ENCODE assay signal across 18 cellular contexts in genomic region chr7:107931740-107932515, GRCh38. TPM values are rescaled to one million over a fixed set of nuclear protein-coding genes. Genes with fewer than 3 reads are reported as not detected.
DNase-seq lines count a peak whose midpoint lies in the region; ATAC-seq and TF ChIP-seq lines count a peak whose summit lies in the region.
"Had no signal": no experiment of that assay in that cellular context is flagged by ENCODE, and none has a peak within 500 bp of the region (broad histone marks: within the 10 kb centered on the region; RNA-seq: fewer than 3 reads in every experiment).

No MANE protein-coding gene starts in this region.

- peaks cover 16% of the 10 kb centered on the region for H3K4me1 Mint-ChIP-seq in Caco-2 (ENCODE audit: low read depth, unreplicated experiment)
- H3K4me1 Mint-ChIP-seq: activated CD4-positive, alpha-beta T cell treated with anti-CD3 and anti-CD28 coated beads, Interleukin-2, amount 10 ng/mL, durations not matched to agents 7 days and 5 days; central memory CD8-positive, alpha-beta T cell had no signal

- H3K27ac ChIP-seq in SJSA1 (peak overlapping the region; percentile 59), muscle layer of colon (ENCODE audit: low read depth, low read length) (peak overlapping the region; percentile 74)
- H3K27ac ChIP-seq: KMS-11 had no signal

- no peak overlapping the region for H3K4me3 Mint-ChIP-seq in Caco-2 (ENCODE audit: unreplicated experiment)
- H3K4me3 Mint-ChIP-seq: activated CD4-positive, alpha-beta T cell treated with anti-CD3 and anti-CD28 coated beads, Interleukin-2, amount 10 ng/mL, durations not matched to agents 7 days and 5 days; activated T-cell treated with anti-CD3 and anti-CD28 coated beads, Interleukin-2, amount 50 U/mL, for 24 hours; central memory CD8-positive, alpha-beta T cell; stimulated activated naive CD8-positive, alpha-beta T cell treated with anti-CD3 and anti-CD28 coated beads, Interleukin-15, Interleukin-2, amounts not matched to agents 100 ng/mL and 50 ng/mL, for 24 hours had no signal

- no peaks in the 10 kb centered on the region for H3K27me3 Mint-ChIP-seq in Caco-2 (ENCODE audit: insufficient read depth, unreplicated experiment)
- H3K27me3 Mint-ChIP-seq: activated CD4-positive, alpha-beta T cell treated with anti-CD3 and anti-CD28 coated beads, Interleukin-2, amount 10 ng/mL, durations not matched to agents 7 days and 5 days; activated T-cell treated with anti-CD3 and anti-CD28 coated beads, Interleukin-2, amount 50 U/mL, for 24 hours; central memory CD8-positive, alpha-beta T cell; stimulated activated naive CD8-positive, alpha-beta T cell treated with anti-CD3 and anti-CD28 coated beads, Interleukin-15, Interleukin-2, amounts not matched to agents 100 ng/mL and 50 ng/mL, for 24 hours had no signal

- H3K36me3 ChIP-seq in Caco-2 (ENCODE audit: control insufficient read depth, insufficient read depth, low read length), result peaks cover 2% of the 10 kb centered on the region; the same call in 1 of the 2 replicates
- peaks cover 89% of the 10 kb centered on the region for H3K36me3 ChIP-seq in SJSA1
- peaks cover 66% of the 10 kb centered on the region for H3K36me3 ChIP-seq in muscle layer of colon (ENCODE audit: insufficient read depth, low read length)

- ATAC-seq in HG03342 (IDR thresholded peaks at IDR 0.05; ENCODE audit: unreplicated experiment), result no peak
- no peak for ATAC-seq in HG02610 (IDR thresholded peaks at IDR 0.05; ENCODE audit: unreplicated experiment)

- H3K27me3 ChIP-seq in Caco-2 (replicated peaks; ENCODE audit: control insufficient read depth, insufficient read depth, low read length) (no peaks in the 10 kb centered on the region), SJSA1 (replicated peaks) (no peaks in the 10 kb centered on the region), muscle layer of colon (ENCODE audit: control insufficient read depth in 1 of 2, insufficient read depth in 2 of 2, low read length in 2 of 2) (no peaks in the 10 kb centered on the region)

- no peaks in the 10 kb centered on the region for H3K9me3 Mint-ChIP-seq in Caco-2 (ENCODE audit: unreplicated experiment)
- H3K9me3 Mint-ChIP-seq: activated CD4-positive, alpha-beta T cell treated with anti-CD3 and anti-CD28 coated beads, Interleukin-2, amount 10 ng/mL, durations not matched to agents 7 days and 5 days; activated T-cell treated with anti-CD3 and anti-CD28 coated beads, Interleukin-2, amount 50 U/mL, for 24 hours; central memory CD8-positive, alpha-beta T cell; stimulated activated naive CD8-positive, alpha-beta T cell treated with anti-CD3 and anti-CD28 coated beads, Interleukin-15, Interleukin-2, amounts not matched to agents 100 ng/mL and 50 ng/mL, for 24 hours had no signal

- intact Hi-C loops in Caco-2 (cut with micrococcal nuclease; ENCODE audit: unreplicated experiment), result no loop called here

- CTCF ChIA-PET in Caco-2 (lab: Charles Lee), result no interaction called here

- H3K9me3 ChIP-seq in Caco-2, result no peaks in the 10 kb centered on the region
- H3K9me3 ChIP-seq in SJSA1 (replicated peaks), result no peaks in the 10 kb centered on the region
- no peaks in the 10 kb centered on the region for H3K9me3 ChIP-seq in muscle layer of colon (ENCODE audit: low read length)

- H3K4me3 ChIP-seq in Caco-2 (ENCODE audit: low read depth, low read length) (no peak overlapping the region), SJSA1 (no peak overlapping the region), fibroblast of pulmonary artery (replicated peaks; ENCODE audit: low read depth, low read length) (no peak overlapping the region), muscle layer of colon (ENCODE audit: low read depth in 1 of 2, low read length in 2 of 2) (no peak overlapping the region)

- peaks cover 3% of the 10 kb centered on the region; the same call in 1 of the 2 replicates for H3K4me1 ChIP-seq in Caco-2
- H3K4me1 ChIP-seq in SJSA1 (replicated peaks), result peaks cover 59% of the 10 kb centered on the region
- peaks cover 44% of the 10 kb centered on the region for H3K4me1 ChIP-seq in muscle layer of colon (ENCODE audit: insufficient read depth, low read length)

- TF ChIP-seq CTCF in Caco-2 (IDR thresholded peaks at IDR 0.05; ENCODE audit: insufficient read depth in 1 of 2, low read depth in 1 of 2, low read length in 1 of 2, severe bottlenecking in 1 of 2, unreplicated experiment in 1 of 2) (no peak), fibroblast of pulmonary artery (IDR thresholded peaks at IDR 0.05; ENCODE audit: low read length, missing control alignments) (no peak)

- H3K9ac ChIP-seq in muscle layer of colon (ENCODE audit: low read length), result no peak overlapping the region
- H3K9ac ChIP-seq: KMS-11 had no signal

- peaks cover 97% of the 10 kb centered on the region for H3K36me3 Mint-ChIP-seq in Caco-2 (ENCODE audit: insufficient read depth, unreplicated experiment)

- no peak for DNase-seq in Caco-2
- peak; percentile 86 to 90 for DNase-seq in SJSA1 (ENCODE audit: low read depth in 1 of 2, low spot score in 2 of 2)
- peak; percentile 61 for DNase-seq in fibroblast of pulmonary artery (ENCODE audit: low read depth)
- no peak for DNase-seq in KG1 (lab: John Stamatoyannopoulos, UW)
- no peak for DNase-seq in DMS79 (lab: John Stamatoyannopoulos, UW)
- DNase-seq: activated CD4-positive, alpha-beta T cell treated with anti-CD3 and anti-CD28 coated beads, Interleukin-2, amount 10 ng/mL, durations not matched to agents 7 days and 5 days; activated T-cell treated with anti-CD3 and anti-CD28 coated beads, Interleukin-2, amount 50 U/mL, for 24 hours; HCEC 1CT; NCI-H1417 treated with DMSO at 0.1 percent for 48 hours; NCI-H226; NK-92 treated with Interleukin-12 subunit alpha and Interleukin-12 subunit beta, amount 100 ng/mL, for 24 hours; SIG-M5 had no signal

- no TSS peak for BruUV-seq in Caco-2 (replicated peaks; lab: Mats Ljungman, UMichigan)

- peak overlapping the region; percentile 54 for H3K27ac Mint-ChIP-seq in Caco-2 (ENCODE audit: unreplicated experiment)
- H3K27ac Mint-ChIP-seq: activated CD4-positive, alpha-beta T cell treated with anti-CD3 and anti-CD28 coated beads, Interleukin-2, amount 10 ng/mL, durations not matched to agents 7 days and 5 days; activated T-cell treated with anti-CD3 and anti-CD28 coated beads, Interleukin-2, amount 50 U/mL, for 24 hours; stimulated activated naive CD8-positive, alpha-beta T cell treated with anti-CD3 and anti-CD28 coated beads, Interleukin-15, Interleukin-2, amounts not matched to agents 100 ng/mL and 50 ng/mL, for 24 hours had no signal

- POLR2A ChIA-PET in Caco-2 (lab: Charles Lee), result no interaction called here

RNA-seq across cellular contexts. Expression of gene DLD, which starts 40.9 kb away (rescaled TPM):
- 140 and 141 TPM in 2 replicates for total RNA-seq in Caco-2 (2022)
- total RNA-seq in SJSA1 (2014; rRNA removed; shearing (Covaris generic)), result 113 and 119 TPM in 2 replicates

Comparison
In these comparisons a context has a peak if more than half of its experiments do, and no peak if none do; other contexts are left out.
1. DNase-seq: peak in SJSA1 (2 of 2) and fibroblast of pulmonary artery (single experiment); none in Caco-2 (0 of 2), KG1 (single experiment) and DMS79 (single experiment).